In the genomic region with DNA sequence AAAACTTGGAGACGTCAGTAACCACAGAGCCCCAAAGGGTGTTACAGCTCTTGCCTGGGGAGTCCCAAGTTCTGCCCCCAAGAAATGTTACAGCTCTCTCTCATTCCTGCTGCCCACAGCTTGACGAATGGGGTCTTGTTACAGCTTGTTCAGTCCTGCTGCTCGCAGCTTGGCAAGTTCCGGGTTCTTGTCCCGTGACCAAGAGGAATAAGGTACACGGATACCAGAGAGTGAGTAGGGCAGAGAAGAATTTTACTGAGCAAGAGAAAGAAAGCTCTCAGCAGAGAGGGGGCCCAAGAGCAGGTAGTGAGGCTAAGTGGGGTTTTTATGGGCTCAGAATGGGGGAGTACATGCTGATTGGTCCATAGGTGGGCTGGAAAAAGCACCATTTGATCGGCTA, we compare ENCODE assay signal across 20 cellular contexts. TPM values are rescaled to one million over a fixed set of nuclear protein-coding genes. Genes with fewer than 3 reads are reported as not detected.
DNase-seq lines count a peak whose midpoint lies in the region; ATAC-seq, FAIRE-seq and TF ChIP-seq lines count a peak whose summit lies in the region.
"Had no signal": no experiment of that assay in that cellular context is flagged by ENCODE, and none has a peak within 500 bp of the region (broad histone marks: within the 10 kb centered on the region; RNA-seq: fewer than 3 reads in every experiment).

No MANE protein-coding gene starts in this region.

- H3K27ac ChIP-seq in K562 (ENCODE audit: extremely low read depth, low read depth, low read length) (no peak overlapping the region), foreskin keratinocyte (no peak overlapping the region), smooth muscle cell (ENCODE audit: low read depth) (peak overlapping the region; percentile 44), Peyer's patch (no peak overlapping the region)
- H3K27ac ChIP-seq: 22Rv1, A549, C4-2B, HL-60 had no signal

- no peak for TF ChIP-seq RAD21 in K562 (CRISPR knock-in tag; conservative IDR thresholded peaks at IDR 0.05 in 1 of 2, IDR thresholded peaks at IDR 0.05 in 1 of 2)

- H3K36me3 ChIP-seq in K562 (ENCODE audit: control insufficient read depth, insufficient read depth, low read length) (no peaks in the 10 kb centered on the region), smooth muscle cell (ENCODE audit: low read depth) (no peaks in the 10 kb centered on the region), Peyer's patch (no peaks in the 10 kb centered on the region)

- no peak overlapping the region for H3K9ac ChIP-seq in K562 (ENCODE audit: insufficient read depth in 1 of 2, low read depth in 2 of 2, low read length in 2 of 2)
- no peak overlapping the region for H3K9ac ChIP-seq in smooth muscle cell (ENCODE audit: low read depth)

- intact Hi-C loops in K562 (cut with micrococcal nuclease) = no loop called here

- H3K9me3 ChIP-seq in K562 (replicated peaks; ENCODE audit: control insufficient read depth, insufficient read depth, low read depth, low read length) (no peaks in the 10 kb centered on the region; the same call in 1 of the 2 replicates), smooth muscle cell (replicated peaks; ENCODE audit: low read depth) (no peaks in the 10 kb centered on the region), Peyer's patch (peaks cover 0 to 3% (median 0%) of the 10 kb centered on the region in 4 donors)
- H3K9me3 ChIP-seq: A549, Caco-2 had no signal

- ATAC-seq in K562 (peak; percentile 44), foreskin keratinocyte (peak; percentile 58), HG03025 (IDR thresholded peaks at IDR 0.05; ENCODE audit: low FRiP score, unreplicated experiment) (no peak)
- ATAC-seq: A549 had no signal

- no peak overlapping the region for H3K4me3 ChIP-seq in K562
- H3K4me3 ChIP-seq in smooth muscle cell = no peak overlapping the region
- H3K4me3 ChIP-seq in Peyer's patch = no peak overlapping the region
- H3K4me3 ChIP-seq: A549 had no signal

- H2AFZ ChIP-seq in K562 (ENCODE audit: low read depth, low read length) (peak overlapping the region; percentile 38), smooth muscle cell (ENCODE audit: low read depth) (no peak overlapping the region)

- H3K79me2 ChIP-seq in K562 (ENCODE audit: control insufficient read depth, insufficient read depth, low read length) (no peaks in the 10 kb centered on the region), smooth muscle cell (ENCODE audit: low read depth) (no peaks in the 10 kb centered on the region)

- in situ Hi-C loops in K562 (cut with MboI) = loop anchor here (5.0 kb wide), 1 partner anchor 180 kb away; no protein-coding TSS in a partner anchor

- TF ChIP-seq EP300 in K562 (IDR thresholded peaks at IDR 0.05; ENCODE audit: low read length) = no peak

- H3K4me1 ChIP-seq in K562 (replicated peaks in 1 of 2; ENCODE audit: control insufficient read depth in 2 of 2, insufficient read depth in 2 of 2, low read length in 2 of 2) = no peaks in the 10 kb centered on the region; a peak in 1 of 5 replicates
- H3K4me1 ChIP-seq in foreskin keratinocyte = no peaks in the 10 kb centered on the region
- H3K4me1 ChIP-seq in smooth muscle cell (ENCODE audit: low read depth) = no peaks in the 10 kb centered on the region
- H3K4me1 ChIP-seq in Peyer's patch = no peaks in the 10 kb centered on the region
- H3K4me1 ChIP-seq: A549, Caco-2 had no signal

- WGBS in K562 (ENCODE audit: insufficient coverage, low coverage, missing lambda C conversion rate) = 12% methylated on average over 7 of the region's 7 CpGs
- 84% methylated on average over 7 of the region's 7 CpGs for WGBS in smooth muscle cell (ENCODE audit: low lambda C conversion rate)

- POLR2A ChIA-PET in K562 (lab: Yijun Ruan, JAX) = interaction anchor here (0.9 to 1.0 kb wide), 2 partner anchors 13 to 16 kb away, joined by 3 read pairs; no protein-coding TSS in a partner anchor

- CTCF ChIA-PET in K562 (lab: Yijun Ruan, JAX; ENCODE audit: low intra/inter-chr PET ratio) = no interaction called here

- no TSS peak for BruUV-seq in K562 (replicated peaks; lab: Mats Ljungman, UMichigan)

- DNase-seq in DMS53 (lab: John Stamatoyannopoulos, UW) (peak; percentile 8), DMS53 treated with DMSO at 0.1 percent for 48 hours (lab: John Stamatoyannopoulos, UW; ENCODE audit: unreplicated experiment) (no peak), K562 (ENCODE audit: extremely low read depth in 1 of 4, low spot score in 3 of 4) (peak in 1 of 4 experiments; percentile 14), foreskin keratinocyte (peak; percentile 61 to 81), smooth muscle cell (lab: John Stamatoyannopoulos, UW; ENCODE audit: unreplicated experiment) (no peak), Peyer's patch (no peak)
- no peak for DNase-seq in stimulated activated CD4-positive, alpha-beta T cell treated with anti-CD3 and anti-CD28 coated beads, Interleukin-4, amount 100 ng/mL, for 1 hour
- DNase-seq: AML-193; Caco-2; CD4-positive, alpha-beta T cell; DMS79 treated with DMSO at 0.1 percent for 48 hours; GF-D8; GOT3; H9 had no signal

- H3K9me1 ChIP-seq in K562 (ENCODE audit: control insufficient read depth, insufficient read depth, low read length) = no peaks in the 10 kb centered on the region

- H3K27me3 ChIP-seq in K562 (ENCODE audit: control insufficient read depth in 2 of 2, insufficient read depth in 2 of 2, low read length in 2 of 2) = peaks cover 0 to 4% of the 10 kb centered on the region in 2 experiments; a peak in 1 of 5 replicates
- H3K27me3 ChIP-seq in foreskin keratinocyte = no peaks in the 10 kb centered on the region
- no peaks in the 10 kb centered on the region for H3K27me3 ChIP-seq in smooth muscle cell (ENCODE audit: low read depth)
- no peaks in the 10 kb centered on the region for H3K27me3 ChIP-seq in Peyer's patch

- FAIRE-seq in K562 (lab: Jason Lieb, UNC) = no peak
- FAIRE-seq: A549, D721Med had no signal

- H4K20me1 ChIP-seq in K562 (replicated peaks; ENCODE audit: control insufficient read depth, insufficient read depth, low read length) (no peaks in the 10 kb centered on the region), smooth muscle cell (ENCODE audit: low read depth) (no peaks in the 10 kb centered on the region)

- peak overlapping the region; percentile 6; the same call in 1 of the 2 replicates for H3K4me2 ChIP-seq in K562 (ENCODE audit: insufficient read depth, low read length)
- no peak overlapping the region for H3K4me2 ChIP-seq in smooth muscle cell
- H3K4me2 ChIP-seq: A549 had no signal

- TF ChIP-seq POLR2A in K562 (conservative IDR thresholded peaks at IDR 0.05) (no peak), Peyer's patch (IDR thresholded peaks at IDR 0.05) (no peak)

- no peaks in the 10 kb centered on the region for H3F3A ChIP-seq in smooth muscle cell (ENCODE audit: low read depth)

- TF ChIP-seq CTCF in K562 (IDR thresholded peaks at IDR 0.05 in 2 of 3, conservative IDR thresholded peaks at IDR 0.05 in 1 of 3; ENCODE audit: insufficient read depth in 2 of 3, low read depth in 1 of 3, low read length in 3 of 3) = no peak
- no peak for TF ChIP-seq CTCF in foreskin keratinocyte (conservative IDR thresholded peaks at IDR 0.05)
- no peak for TF ChIP-seq CTCF in smooth muscle cell (IDR thresholded peaks at IDR 0.05; ENCODE audit: borderline replicate concordance, insufficient read depth, poor library complexity, severe bottlenecking)
- TF ChIP-seq CTCF in Peyer's patch (IDR thresholded peaks at IDR 0.05) = no peak

RNA-seq across cellular contexts. Expression of gene SLC39A6, which starts 27.2 kb away (rescaled TPM):
- total RNA-seq in K562 (2011; cell fraction: chromatin; rRNA removed; ENCODE audit: low replicate concordance) = 16.4 and 23.0 TPM in 2 replicates
- 16.7 and 19.2 TPM in 2 replicates for total RNA-seq in K562 (2011; cell fraction: nucleolus; rRNA removed)
- 18.1 and 19.9 TPM in 2 replicates for total RNA-seq in K562 (2011; cell fraction: nucleoplasm; rRNA removed)
- total RNA-seq in K562 (2014; rRNA removed) (17.4 and 21.1 TPM in 2 replicates), K562 (2014; rRNA removed; fragmentation: Illumina TruSeq; extraction: Trizol) (19.9 and 20.9 TPM in 2 replicates), K562 (2015; rRNA removed; fragmentation: Illumina TruSeq; extraction: Trizol) (19.0 and 20.6 TPM in 2 replicates), K562 (2021) (13.2 and 14.0 TPM in 2 replicates), foreskin keratinocyte (81.4 and 83.3 TPM in 2 replicates), smooth muscle cell (117 and 122 TPM in 2 replicates), Peyer's patch (10 to 100 TPM in 1 of 4 donors, 1 to 10 TPM in 3; 7.4 to 13.0 (median 8.2) TPM)
- polyA plus RNA-seq in K562 (2011; rRNA removed) (16.7 and 17.8 TPM in 2 replicates), K562 (2014; fragmentation: Illumina TruSeq; extraction: Trizol) (22.1 and 23.8 TPM in 2 replicates), K562 (2014; fragmentation: Nextera tagmentation; extraction: Ambion mirVana) (1 to 10 TPM; 5.6 to 6.6 TPM), K562 (2014; rRNA removed) (13.2 and 13.8 TPM in 2 replicates), foreskin keratinocyte (22.1 and 27.4 TPM in 2 replicates), smooth muscle cell (54.7 and 58.2 TPM in 2 replicates)
- 11.3 and 13.7 TPM in 2 replicates for polyA plus RNA-seq in K562 (2011; cell fraction: cytosol; rRNA removed)
- polyA plus RNA-seq in K562 (2011; cell fraction: nucleus; rRNA removed) = 14.2 and 16.8 TPM in 2 replicates
- 8.7 and 10.7 TPM in 2 replicates for polyA plus RNA-seq in K562 (2012)
- 26.3 and 34.2 TPM in 2 replicates for polyA minus RNA-seq in K562 (2011; rRNA and poly(A)+ RNA removed)
- polyA minus RNA-seq in K562 (2011; cell fraction: cytosol; rRNA and poly(A)+ RNA removed) = 5.0 and 5.6 TPM in 2 replicates
- 7.3 and 11.8 TPM in 2 replicates for polyA minus RNA-seq in K562 (2011; cell fraction: nucleus; rRNA and poly(A)+ RNA removed)

RNA-seq across cellular contexts. Expression of gene ELP2, which starts 27.8 kb away (rescaled TPM):
- total RNA-seq in K562 (2011; cell fraction: chromatin; rRNA removed; ENCODE audit: low replicate concordance) = 409 and 679 TPM in 2 replicates
- 246 and 294 TPM in 2 replicates for total RNA-seq in K562 (2011; cell fraction: nucleolus; rRNA removed)
- 383 and 472 TPM in 2 replicates for total RNA-seq in K562 (2011; cell fraction: nucleoplasm; rRNA removed)
- 156 and 158 TPM in 2 replicates for total RNA-seq in K562 (2014; rRNA removed)
- total RNA-seq in K562 (2014; rRNA removed; fragmentation: Illumina TruSeq; extraction: Trizol) = 123 and 139 TPM in 2 replicates
- total RNA-seq in K562 (2015; rRNA removed; fragmentation: Illumina TruSeq; extraction: Trizol) = 72.8 and 76.8 TPM in 2 replicates
- 140 and 148 TPM in 2 replicates for total RNA-seq in K562 (2021)
- 188 and 192 TPM in 2 replicates for polyA plus RNA-seq in K562 (2011; rRNA removed)
- polyA plus RNA-seq in K562 (2011; cell fraction: cytosol; rRNA removed) = 42.9 and 93.6 TPM in 2 replicates
- 181 and 221 TPM in 2 replicates for polyA plus RNA-seq in K562 (2011; cell fraction: nucleus; rRNA removed)
- polyA plus RNA-seq in K562 (2012) = 133 and 141 TPM in 2 replicates
- 87.4 and 96.0 TPM in 2 replicates for polyA plus RNA-seq in K562 (2014; fragmentation: Illumina TruSeq; extraction: Trizol)
- polyA plus RNA-seq in K562 (2014; fragmentation: Nextera tagmentation; extraction: Ambion mirVana) = 100 to 1,000 TPM; 146 to 172 TPM
- polyA plus RNA-seq in K562 (2014; rRNA removed) = 84.0 and 94.8 TPM in 2 replicates
- 262 and 352 TPM in 2 replicates for polyA minus RNA-seq in K562 (2011; rRNA and poly(A)+ RNA removed)
- polyA minus RNA-seq in K562 (2011; cell fraction: cytosol; rRNA and poly(A)+ RNA removed) = 73.4 and 77.3 TPM in 2 replicates
- polyA minus RNA-seq in K562 (2011; cell fraction: nucleus; rRNA and poly(A)+ RNA removed) = 158 and 260 TPM in 2 replicates
- total RNA-seq in foreskin keratinocyte = 51.2 and 54.2 TPM in 2 replicates
- polyA plus RNA-seq in foreskin keratinocyte = 35.7 and 36.7 TPM in 2 replicates
- total RNA-seq in smooth muscle cell = 63.4 and 90.1 TPM in 2 replicates
- 69.3 and 81.9 TPM in 2 replicates for polyA plus RNA-seq in smooth muscle cell
- 10 to 100 TPM; 41.2 to 74.6 (median 55.7) TPM for total RNA-seq in Peyer's patch

RNA-seq across cellular contexts. Expression of gene RPRD1A, which starts 34.6 kb away (rescaled TPM):
- total RNA-seq in K562 (2011; cell fraction: chromatin; rRNA removed; ENCODE audit: low replicate concordance) = 113 and 316 TPM in 2 replicates
- total RNA-seq in K562 (2011; cell fraction: nucleolus; rRNA removed) = 99.9 and 122 TPM in 2 replicates
- total RNA-seq in K562 (2011; cell fraction: nucleoplasm; rRNA removed) = 188 and 269 TPM in 2 replicates
- total RNA-seq in K562 (2014; rRNA removed) (61.1 and 63.8 TPM in 2 replicates), K562 (2014; rRNA removed; fragmentation: Illumina TruSeq; extraction: Trizol) (69.3 and 74.5 TPM in 2 replicates), K562 (2015; rRNA removed; fragmentation: Illumina TruSeq; extraction: Trizol) (55.9 and 56.2 TPM in 2 replicates), K562 (2021) (65.0 and 66.0 TPM in 2 replicates), foreskin keratinocyte (53.6 and 57.1 TPM in 2 replicates), smooth muscle cell (50.0 and 62.2 TPM in 2 replicates), Peyer's patch (10 to 100 TPM; 41.9 to 67.7 (median 50.8) TPM)
- polyA plus RNA-seq in K562 (2011; rRNA removed) (121 and 127 TPM in 2 replicates), K562 (2014; fragmentation: Illumina TruSeq; extraction: Trizol) (60.8 and 67.7 TPM in 2 replicates), K562 (2014; fragmentation: Nextera tagmentation; extraction: Ambion mirVana) (10 to 100 TPM; 30.2 to 36.7 TPM), K562 (2014; rRNA removed) (130 and 142 TPM in 2 replicates), foreskin keratinocyte (19.3 and 22.7 TPM in 2 replicates), smooth muscle cell (13.1 and 17.1 TPM in 2 replicates)
- polyA plus RNA-seq in K562 (2011; cell fraction: cytosol; rRNA removed) = 16.1 and 37.4 TPM in 2 replicates
- polyA plus RNA-seq in K562 (2011; cell fraction: nucleus; rRNA removed) = 313 and 349 TPM in 2 replicates
- polyA plus RNA-seq in K562 (2012) = 55.8 and 60.0 TPM in 2 replicates
- polyA minus RNA-seq in K562 (2011; rRNA and poly(A)+ RNA removed) = 58.1 and 85.0 TPM in 2 replicates
- polyA minus RNA-seq in K562 (2011; cell fraction: cytosol; rRNA and poly(A)+ RNA removed) = 22.3 and 29.2 TPM in 2 replicates
- 128 and 197 TPM in 2 replicates for polyA minus RNA-seq in K562 (2011; cell fraction: nucleus; rRNA and poly(A)+ RNA removed)

Comparison
In these comparisons a context has a peak if more than half of its experiments do, and no peak if none do; other contexts are left out.
1. DNase-seq: peak in DMS53 (single experiment) and foreskin keratinocyte (2 of 2); none in DMS53 treated with DMSO at 0.1 percent for 48 hours (single experiment), smooth muscle cell (single experiment), stimulated activated CD4-positive, alpha-beta T cell treated with anti-CD3 and anti-CD28 coated beads, Interleukin-4, amount 100 ng/mL, for 1 hour (single experiment) and Peyer's patch (0 of 3).